Comparison of ENCODE assay signal across 8 cellular contexts in genomic region chr9:69173891-69174644, GRCh38. TPM values are rescaled to one million over a fixed set of nuclear protein-coding genes. Genes with fewer than 3 reads are reported as not detected.
DNase-seq lines count a peak whose midpoint lies in the region; ATAC-seq and TF ChIP-seq lines count a peak whose summit lies in the region.

TSS of gene TJP2 (plus strand) at chr9:69174277. CDS start at chr9:69174373, 96 bp downstream.

- peaks cover 33% of the 10 kb centered on the region for H3K79me2 ChIP-seq in osteoblast (ENCODE audit: insufficient read depth, low read length)

- TF ChIP-seq CTCF in A673 (conservative IDR thresholded peaks at IDR 0.05; ENCODE audit: low read depth, low read length) (no peak), Panc1 (IDR thresholded peaks at IDR 0.05) (no peak), osteoblast (IDR thresholded peaks at IDR 0.05; ENCODE audit: extremely low read depth, low read depth, low read length) (no peak)

- CTCF ChIA-PET in A673 (lab: Charles Lee) (interaction anchor here (0.6 to 1.2 kb wide), 2 partner anchors 16 kb away, joined by 4 to 9 read pairs; no protein-coding TSS in a partner anchor), Panc1 (lab: Charles Lee) (interaction anchor here (0.5 kb wide), 1 partner anchor 27 kb away, joined by 3 read pairs; no protein-coding TSS in a partner anchor)

- H3K27ac ChIP-seq in A673 (ENCODE audit: low read depth, low read length, poor library complexity, severe bottlenecking) = peak within 1 kb of the TSS; percentile 48
- peak within 1 kb of the TSS; percentile 83 for H3K27ac ChIP-seq in Panc1 (ENCODE audit: low read length)
- peak within 1 kb of the TSS; percentile 98 for H3K27ac ChIP-seq in osteoblast (ENCODE audit: low read depth, low read length)

- no peak within 1 kb of the TSS for H3K27ac Mint-ChIP-seq in activated naive CD8-positive, alpha-beta T cell treated with anti-CD3 and anti-CD28 coated beads, Interleukin-2, amount 10 ng/mL, durations not matched to agents 7 days and 5 days

- H3K27me3 Mint-ChIP-seq in activated naive CD8-positive, alpha-beta T cell treated with anti-CD3 and anti-CD28 coated beads, Interleukin-2, amount 10 ng/mL, durations not matched to agents 7 days and 5 days = peaks cover 54% of the 10 kb centered on the region

- H3K4me1 ChIP-seq in A673 (ENCODE audit: insufficient read depth, low read length, poor library complexity, severe bottlenecking) (peaks cover 35% of the 10 kb centered on the region), Panc1 (ENCODE audit: control insufficient read depth, insufficient read depth, low read length) (peaks cover 43% of the 10 kb centered on the region), osteoblast (ENCODE audit: insufficient read depth, low read length) (peaks cover 48% of the 10 kb centered on the region)

- H3K36me3 Mint-ChIP-seq in activated naive CD8-positive, alpha-beta T cell treated with anti-CD3 and anti-CD28 coated beads, Interleukin-2, amount 10 ng/mL, durations not matched to agents 7 days and 5 days = no peaks in the 10 kb centered on the region

- BruUV-seq in A673 (replicated peaks; lab: Mats Ljungman, UMichigan) (no TSS peak), Panc1 (replicated peaks; lab: Mats Ljungman, UMichigan) (no TSS peak)

- H4K20me1 ChIP-seq in osteoblast (ENCODE audit: insufficient read depth, low read length) = no peaks in the 10 kb centered on the region

- no peaks in the 10 kb centered on the region for H3K27me3 ChIP-seq in A673 (replicated peaks; ENCODE audit: insufficient read depth, low read depth, low read length, poor library complexity)
- H3K27me3 ChIP-seq in Panc1 (ENCODE audit: control insufficient read depth, insufficient read depth, low read length) = no peaks in the 10 kb centered on the region
- H3K27me3 ChIP-seq in osteoblast (ENCODE audit: insufficient read depth, low read length) = no peaks in the 10 kb centered on the region

- in situ Hi-C loops in Panc1 (cut with HindIII; ENCODE audit: low pct_unique_long_range_greater_than_20kb, low sequenced_read_pairs) = no loop called here

- H3K4me2 ChIP-seq in osteoblast (ENCODE audit: insufficient read depth, low read length) = peak within 1 kb of the TSS; percentile 78

- DNase-seq in A673 (ENCODE audit: low spot score) (peak; percentile 71), Panc1 (ENCODE audit: low read depth, low spot score) (no peak), head of caudate nucleus (peak; percentile 39 to 89 (median 78)), osteoblast (ENCODE audit: insufficient read length, low spot score, missing footprints) (peak; percentile 94), OCI-M2 (lab: John Stamatoyannopoulos, UW; ENCODE audit: unreplicated experiment) (no peak)
- DNase-seq in activated naive CD8-positive, alpha-beta T cell treated with anti-CD3 and anti-CD28 coated beads, Interleukin-2, amount 10 ng/mL, durations not matched to agents 7 days and 5 days = peak; percentile 61

- POLR2A ChIA-PET in A673 (lab: Charles Lee; ENCODE audit: low non-redundant PET) (no interaction called here), Panc1 (lab: Charles Lee) (interaction anchor here (0.5 kb wide), 1 partner anchor 18 kb away, joined by 9 read pairs; no protein-coding TSS in a partner anchor)
- POLR2A ChIA-PET in activated naive CD8-positive, alpha-beta T cell treated with anti-CD3 and anti-CD28 coated beads, Interleukin-2, amount 10 ng/mL, durations not matched to agents 7 days and 5 days (lab: Charles Lee) = no interaction called here

- ATAC-seq in GM18517 (IDR thresholded peaks at IDR 0.05; ENCODE audit: unreplicated experiment) = peak; percentile 54
- peak; percentile 39 for ATAC-seq in HG02970 (IDR thresholded peaks at IDR 0.05; ENCODE audit: low FRiP score, unreplicated experiment)
- ATAC-seq in Panc1 = peak; percentile 90
- peak; percentile 59 for ATAC-seq in activated naive CD8-positive, alpha-beta T cell treated with anti-CD3 and anti-CD28 coated beads, Interleukin-2, amount 10 ng/mL, durations not matched to agents 7 days and 5 days (ENCODE audit: low read depth)

- peaks cover 20% of the 10 kb centered on the region for H3K4me1 Mint-ChIP-seq in activated naive CD8-positive, alpha-beta T cell treated with anti-CD3 and anti-CD28 coated beads, Interleukin-2, amount 10 ng/mL, durations not matched to agents 7 days and 5 days

- peak within 1 kb of the TSS; percentile 79 for H3K4me3 Mint-ChIP-seq in activated naive CD8-positive, alpha-beta T cell treated with anti-CD3 and anti-CD28 coated beads, Interleukin-2, amount 10 ng/mL, durations not matched to agents 7 days and 5 days

- intact Hi-C loops in A673 (cut with micrococcal nuclease; ENCODE audit: unreplicated experiment) (no loop called here), Panc1 (cut with micrococcal nuclease; ENCODE audit: unreplicated experiment) (loop anchor here (10.0 kb wide), 3 partner anchors 51 to 119 kb away; no protein-coding TSS in a partner anchor), head of caudate nucleus (cut with DNase I) (no loop called here)

- peak within 1 kb of the TSS; percentile 79 for H2AFZ ChIP-seq in osteoblast (ENCODE audit: low read length)

- H3K4me3 ChIP-seq in A673 (ENCODE audit: low read depth, low read length, poor library complexity, severe bottlenecking) (peak within 1 kb of the TSS; percentile 56), Panc1 (ENCODE audit: low read depth in 2 of 2, low read length in 2 of 2) (peak within 1 kb of the TSS; percentile 78 to 81), osteoblast (ENCODE audit: insufficient read depth, low read length) (peak within 1 kb of the TSS; percentile 83)

- no peaks in the 10 kb centered on the region for H3K9me3 ChIP-seq in A673 (ENCODE audit: low read depth, low read length, poor library complexity, severe bottlenecking)
- no peaks in the 10 kb centered on the region for H3K9me3 ChIP-seq in Panc1 (ENCODE audit: control insufficient read depth, insufficient read depth, low read depth, low read length)
- H3K9me3 ChIP-seq in osteoblast (ENCODE audit: low read depth, low read length) = no peaks in the 10 kb centered on the region

- H3K36me3 ChIP-seq in A673 (ENCODE audit: insufficient read depth, low read length, poor library complexity, severe bottlenecking) = no peaks in the 10 kb centered on the region
- H3K36me3 ChIP-seq in Panc1 (ENCODE audit: control insufficient read depth, insufficient read depth, low read length) = no peaks in the 10 kb centered on the region
- H3K36me3 ChIP-seq in osteoblast (ENCODE audit: insufficient read depth, low read length) = no peaks in the 10 kb centered on the region

- no peaks in the 10 kb centered on the region for H3K9me3 Mint-ChIP-seq in activated naive CD8-positive, alpha-beta T cell treated with anti-CD3 and anti-CD28 coated beads, Interleukin-2, amount 10 ng/mL, durations not matched to agents 7 days and 5 days

RNA-seq across cellular contexts. Expression of gene TJP2, which starts in this region (rescaled TPM):
- total RNA-seq in A673 (2021) = 7.2 and 10.4 TPM in 2 replicates
- total RNA-seq in Panc1 (2021; ENCODE audit: unreplicated experiment) = 40.2 TPM
- polyA plus RNA-seq in Panc1 (2012; ENCODE audit: insufficient read length) = 19.7 TPM
- 1 to 10 TPM; 2.1 to 3.2 TPM for total RNA-seq in activated naive CD8-positive, alpha-beta T cell treated with anti-CD3 and anti-CD28 coated beads, Interleukin-2, amount 10 ng/mL, durations not matched to agents 7 days and 5 days
- total RNA-seq in osteoblast = 28.6 and 30.4 TPM in 2 replicates

Comparison
In these comparisons a context has a peak if more than half of its experiments do, and no peak if none do; other contexts are left out.
1. DNase-seq: peak in A673 (single experiment), activated naive CD8-positive, alpha-beta T cell treated with anti-CD3 and anti-CD28 coated beads, Interleukin-2, amount 10 ng/mL, durations not matched to agents 7 days and 5 days (single experiment), head of caudate nucleus (42 of 42) and osteoblast (single experiment); none in Panc1 (single experiment) and OCI-M2 (single experiment).
2. H3K27ac ChIP-seq: peak in every context shown above with its lines; median percentile 98 in osteoblast; 83 in Panc1; 48 in A673.
3. ATAC-seq: peak in every context shown above with its lines; median percentile 90 in Panc1; 59 in activated naive CD8-positive, alpha-beta T cell treated with anti-CD3 and anti-CD28 coated beads, Interleukin-2, amount 10 ng/mL, durations not matched to agents 7 days and 5 days; 54 in GM18517; 39 in HG02970.
4. Peak in every context shown above with its lines, with median percentiles within 50 percentile points of each other: H3K4me3 ChIP-seq.